In the genomic region with DNA sequence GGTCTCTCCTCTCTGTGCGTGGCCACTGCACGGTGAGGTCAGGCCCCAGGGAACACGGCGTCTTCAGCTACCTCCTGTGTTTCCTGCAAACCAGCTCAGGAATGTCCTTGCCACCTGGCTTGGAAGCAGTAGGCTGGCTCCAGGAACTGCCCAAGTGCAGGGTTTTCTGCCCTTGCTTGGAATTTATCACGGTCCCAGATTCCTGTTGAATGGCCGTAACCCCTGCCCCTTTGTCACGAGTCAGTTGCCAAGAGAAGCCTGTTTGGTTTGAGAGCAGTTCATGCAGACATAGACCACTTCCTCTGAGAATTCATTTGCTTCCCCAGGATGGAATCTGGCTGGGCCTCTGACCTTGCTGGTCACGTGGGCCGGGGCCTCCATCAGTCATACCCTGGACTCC, we compare ENCODE assay signal across 7 cellular contexts.
DNase-seq lines count a peak whose midpoint lies in the region; TF ChIP-seq lines count a peak whose summit lies in the region.
"Not testable (repeated sequence)": the region's sequence is repeated elsewhere in the genome, so short reads cannot be mapped to it uniquely, and the experiment has no call there.

No MANE protein-coding gene starts in this region.

- not testable (repeated sequence) for H3K9me3 ChIP-seq in tibial artery

- not testable (repeated sequence) for H3K4me3 ChIP-seq in tibial artery

- peaks cover 10 to 31% (median 12%) of the 10 kb centered on the region in 4 donors for H3K4me1 ChIP-seq in tibial artery

- DNase-seq in EH (ENCODE audit: low read depth) (peak; percentile 7), amniotic epithelial cell (ENCODE audit: low read depth) (peak; percentile 34), dermis blood vessel endothelial cell (peak; percentile 83), kidney glomerular epithelial cell (lab: John Stamatoyannopoulos, UW) (peak; percentile 5), lung microvascular endothelial cell (ENCODE audit: low read depth in 2 of 2) (peak; percentile 68 to 72), pulmonary artery endothelial cell (ENCODE audit: low read depth, low spot score) (peak; percentile 56), tibial artery (peak; percentile 19 to 72)

- not testable (repeated sequence) for H3K27ac ChIP-seq in tibial artery

- not testable (repeated sequence) for TF ChIP-seq CTCF in tibial artery (IDR thresholded peaks at IDR 0.05)

- H3K27me3 ChIP-seq in tibial artery, result not testable (repeated sequence)

- intact Hi-C loops in tibial artery (cut with DNase I; ENCODE audit: low total_unique reads), result loop anchor here (5.0 kb wide), 1 partner anchor 77 kb away; no protein-coding TSS in a partner anchor

- H3K36me3 ChIP-seq in tibial artery, result peaks cover 23 to 41% (median 35%) of the 10 kb centered on the region in 3 donors

Comparison
In these comparisons a context has a peak if more than half of its experiments do, and no peak if none do; other contexts are left out.
1. DNase-seq: peak in every context shown above with its lines; median percentile 83 in dermis blood vessel endothelial cell; 70 in lung microvascular endothelial cell; 56 in pulmonary artery endothelial cell; 46 in tibial artery; 34 in amniotic epithelial cell; 7 in EH; 5 in kidney glomerular epithelial cell.